In the genomic region with DNA sequence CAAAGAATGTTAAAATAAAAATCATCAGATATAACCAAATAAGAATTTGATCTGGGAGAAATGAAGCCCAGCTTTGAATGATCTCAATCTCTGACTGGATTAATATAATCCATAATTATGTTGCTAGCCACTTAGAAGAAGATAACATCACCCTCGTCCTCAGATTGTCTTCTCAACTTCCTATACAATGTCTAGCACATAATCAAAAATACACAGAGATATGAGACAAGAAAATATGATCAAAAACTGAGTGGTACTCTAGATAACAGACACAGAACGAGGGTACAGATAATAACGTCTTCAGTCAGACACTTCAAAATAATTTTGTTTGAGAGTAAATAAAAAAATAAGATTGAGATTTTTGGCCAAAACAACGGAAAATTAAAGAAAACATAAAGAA, we compare ENCODE assay signal across 26 cellular contexts.
"Had no signal": no experiment of that assay in that cellular context is flagged by ENCODE, and none has a peak within 500 bp of the region (broad histone marks: within the 10 kb centered on the region; RNA-seq: fewer than 3 reads in every experiment).

No MANE protein-coding gene starts in this region.

- H3K36me3 ChIP-seq: transverse colon, upper lobe of right lung, uterus had no signal

- H3K27me3 ChIP-seq: stomach, suprapubic skin, testis, thyroid gland, tibial artery, tibial nerve, transverse colon, upper lobe of left lung, upper lobe of right lung, uterus, vagina had no signal

- H3K9me3 ChIP-seq: suprapubic skin, testis, thoracic aorta, thyroid gland, transverse colon, upper lobe of left lung, upper lobe of right lung, uterus, vagina had no signal

- H3K4me3 ChIP-seq: stomach, suprapubic skin, testis, thoracic aorta, thyroid gland, tibial artery, tibial nerve, transverse colon, upper lobe of left lung, upper lobe of right lung, uterus, vagina had no signal

- ATAC-seq: stimulated activated effector memory CD8-positive, alpha-beta T cell treated with anti-CD3 and anti-CD28 coated beads, Interleukin-12 subunit alpha, Interleukin-12 subunit beta, amount 100 ng/mL, for 72 hours; stimulated activated memory B cell treated with anti-CD40 and anti-IgM and Interleukin-4, amounts not matched to agents 10 μg/mL and 1 μg/mL and 100 μg/mL, for 72 hours; stimulated activated naive B cell treated with anti-CD40 and anti-IgM and Interleukin-4, amounts not matched to agents 10 μg/mL and 1 μg/mL and 100 μg/mL, for 72 hours; stimulated activated naive CD8-positive, alpha-beta T cell treated with anti-CD3 and anti-CD28 coated beads, Interleukin-15, amount 100 ng/mL, for 72 hours; stimulated activated naive CD8-positive, alpha-beta T cell treated with anti-CD3 and anti-CD28 coated beads, Interleukin-15, Interleukin-2, amounts not matched to agents 100 U/mL and 50 U/mL, for 24 hours; upper lobe of right lung had no signal

- DNase-seq: stimulated activated CD4-positive, alpha-beta T cell treated with anti-CD3 and anti-CD28 coated beads, Interleukin-2, amount 100 ng/mL, for 48 hours; stimulated activated CD4-positive, alpha-beta T cell treated with anti-CD3 and anti-CD28 coated beads, Interleukin-4, amount 100 ng/mL, for 1 hour; stimulated activated CD4-positive, alpha-beta T cell treated with anti-CD3 and anti-CD28 coated beads, Interleukin-4, amount 100 ng/mL, for 24 hours; stimulated activated CD4-positive, alpha-beta T cell treated with anti-CD3 and anti-CD28 coated beads, Interleukin-4, amount 100 ng/mL, for 4 hours; stimulated activated CD8-positive, alpha-beta memory T cell treated with anti-CD3 and anti-CD28 coated beads, Interleukin-4, amount 100 ng/mL, for 48 hours; stimulated activated naive B cell treated with anti-CD40 and anti-IgM and Interleukin-4, amounts not matched to agents 10 μg/mL and 1 μg/mL and 100 μg/mL, for 72 hours; stimulated activated naive CD4-positive, alpha-beta T cell; stimulated activated naive CD4-positive, alpha-beta T cell treated with Interleukin-2 at 50 U/mL for 16 hours; stimulated activated naive CD8-positive, alpha-beta T cell treated with anti-CD3 and anti-CD28 coated beads, Interleukin-15, amount 100 ng/mL, for 72 hours; stimulated activated naive CD8-positive, alpha-beta T cell treated with anti-CD3 and anti-CD28 coated beads, Interleukin-15, Interleukin-2, amounts not matched to agents 100 U/mL and 50 U/mL, for 24 hours; stomach; substantia nigra; testis; thyroid gland; tibial artery; transverse colon; trophoblast cell; upper lobe of left lung; upper lobe of right lung; uterus had no signal

- H3K27ac ChIP-seq: stomach, suprapubic skin, testis, thoracic aorta, thyroid gland, tibial artery, tibial nerve, transverse colon, upper lobe of left lung, upper lobe of right lung, uterus, vagina had no signal

- H3K4me1 ChIP-seq: stomach, suprapubic skin, testis, thyroid gland, tibial artery, tibial nerve, transverse colon, upper lobe of left lung, upper lobe of right lung, uterus, vagina had no signal
